Comparison of ENCODE assay signal across 8 cellular contexts in the genomic region with DNA sequence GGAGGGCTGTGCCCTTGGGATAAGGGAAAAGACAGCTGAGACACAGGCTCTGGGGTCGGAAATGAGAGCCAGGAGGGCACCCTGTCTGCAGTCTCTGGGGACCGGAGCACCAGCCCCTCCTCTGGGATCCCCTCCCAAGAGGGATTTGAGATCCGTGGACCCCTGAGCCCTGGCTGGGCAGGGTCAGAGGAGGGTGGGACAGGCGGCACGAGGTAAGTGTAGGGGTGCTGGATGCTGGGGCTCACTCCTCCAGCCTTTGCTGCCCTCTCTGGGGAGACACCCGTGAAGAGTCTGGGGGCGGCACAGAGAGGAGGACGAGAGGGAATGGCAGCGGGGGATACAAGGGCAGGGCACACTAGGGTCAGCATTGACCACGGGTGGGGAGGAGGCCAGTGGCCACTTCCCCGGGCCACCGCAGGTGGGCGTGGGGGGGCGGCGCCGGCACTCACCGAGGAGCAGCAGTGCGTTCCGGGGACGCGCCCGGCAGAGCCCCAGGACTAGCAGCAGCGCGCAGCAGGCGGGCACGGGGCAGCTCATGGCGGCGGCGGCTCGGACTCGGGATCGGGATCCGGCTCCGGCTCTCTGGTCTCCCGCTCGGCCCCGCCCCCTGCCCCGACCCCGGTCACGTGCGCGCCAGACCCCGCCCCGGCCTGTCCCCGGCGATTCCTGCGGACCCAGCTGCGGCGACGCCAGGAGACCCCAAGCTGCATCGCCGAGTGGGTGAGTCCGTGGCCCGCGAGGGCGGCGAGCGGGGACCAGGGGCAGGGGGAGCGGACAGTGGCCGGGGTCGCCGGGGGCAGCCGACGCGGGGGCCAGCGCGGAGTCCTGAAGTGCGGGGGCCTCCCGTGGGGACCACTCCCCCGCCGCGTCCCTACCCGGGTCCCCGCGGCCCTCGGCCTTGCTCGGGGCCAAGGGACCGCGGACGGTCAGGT. TPM values are rescaled to one million over a fixed set of nuclear protein-coding genes. Genes with fewer than 3 reads are reported as not detected.
DNase-seq lines count a peak whose midpoint lies in the region; ATAC-seq and TF ChIP-seq lines count a peak whose summit lies in the region.

A gene (minus strand): TSS at position 557 of the 932 bp plus-strand sequence. CDS start 20 bp downstream, at position 537.
A gene (plus strand): TSS at position 651 of the 932 bp plus-strand sequence. CDS start 1,134 bp downstream, outside the sequence.

- intact Hi-C loops in PC-3 (cut with micrococcal nuclease): loop anchor here (1.0 to 2.0 kb wide), 2 partner anchors 35 to 73 kb away; a partner anchor contains a TSS
- intact Hi-C loops in natural killer cell (cut with micrococcal nuclease): loop anchor here (2.0 kb wide), 1 partner anchor 45 kb away; no protein-coding TSS in a partner anchor

- H2AFZ ChIP-seq in PC-3 (ENCODE audit: low read length): peak within 1 kb of the TSS; percentile 66

- peaks cover 30% of the 10 kb centered on the region for H3K79me2 ChIP-seq in PC-3 (ENCODE audit: low read length)

- TF ChIP-seq CTCF in GM13977 (IDR thresholded peaks at IDR 0.05; ENCODE audit: extremely low read depth, insufficient read depth, missing control alignments) (no peak), PC-3 (conservative IDR thresholded peaks at IDR 0.05; ENCODE audit: low read depth, low read length) (0 out of 2 replicates have a peak, but pooled peaks have one; percentile 10), fibroblast of mammary gland (conservative IDR thresholded peaks at IDR 0.05; ENCODE audit: control insufficient read depth, insufficient read depth, low read depth, low read length) (no peak), natural killer cell (IDR thresholded peaks at IDR 0.05) (no peak)

- no peaks in the 10 kb centered on the region for H3K9me2 ChIP-seq in PC-3 (replicated peaks; ENCODE audit: low read length)

- in situ Hi-C loops in GM13977 (cut with MboI; ENCODE audit: low pct_unique_long_range_greater_than_20kb, low sequenced_read_pairs, unreplicated experiment): no loop called here

- no peaks in the 10 kb centered on the region for H3K27me3 Mint-ChIP-seq in activated T-helper 17 cell treated with anti-CD3 and anti-CD28 coated beads, Interleukin-2, amount 50 U/mL, for 72 hours
- no peaks in the 10 kb centered on the region for H3K27me3 Mint-ChIP-seq in natural killer cell (ENCODE audit: low read depth in 2 of 2)
- no peaks in the 10 kb centered on the region for H3K27me3 Mint-ChIP-seq in stimulated activated naive CD8-positive, alpha-beta T cell treated with anti-CD3 and anti-CD28 coated beads, Interleukin-15, Interleukin-2, amounts not matched to agents 100 ng/mL and 50 ng/mL, for 24 hours

- no peaks in the 10 kb centered on the region for H3K9me3 ChIP-seq in PC-3 (ENCODE audit: low read length)

- DNase-seq in GM13977 (ENCODE audit: low spot score): peak; percentile 93
- DNase-seq in PC-3: peak; percentile 63
- DNase-seq in fibroblast of mammary gland (ENCODE audit: low read depth): peak; percentile 30
- DNase-seq in natural killer cell: peak; percentile 54
- no peak for DNase-seq in erythroblast (lab: John Stamatoyannopoulos, UW)

- BruUV-seq in PC-3 (replicated peaks; lab: Mats Ljungman, UMichigan): TSS peak; percentile 34

- H3K36me3 Mint-ChIP-seq in activated T-helper 17 cell treated with anti-CD3 and anti-CD28 coated beads, Interleukin-2, amount 50 U/mL, for 72 hours (ENCODE audit: low read depth): peaks cover 49% of the 10 kb centered on the region
- H3K36me3 Mint-ChIP-seq in natural killer cell: no peaks in the 10 kb centered on the region
- H3K36me3 Mint-ChIP-seq in stimulated activated naive CD8-positive, alpha-beta T cell treated with anti-CD3 and anti-CD28 coated beads, Interleukin-15, Interleukin-2, amounts not matched to agents 100 ng/mL and 50 ng/mL, for 24 hours (ENCODE audit: low read depth): peaks cover 16% of the 10 kb centered on the region

- peak within 1 kb of the TSS; percentile 95 for H3K4me2 ChIP-seq in PC-3 (ENCODE audit: low read length)

- no peaks in the 10 kb centered on the region for H3K27me3 ChIP-seq in PC-3 (ENCODE audit: low read length)

- ATAC-seq in HG03342 (IDR thresholded peaks at IDR 0.05; ENCODE audit: unreplicated experiment) (peak; percentile 36), PC-3 (peak; percentile 88), natural killer cell (peak; percentile 39 to 53 (median 51))
- ATAC-seq in activated T-helper 17 cell treated with anti-CD3 and anti-CD28 coated beads, Interleukin-2, amount 50 U/mL, for 72 hours (replicated peaks): peak; percentile 67

- H3K4me1 Mint-ChIP-seq in activated T-helper 17 cell treated with anti-CD3 and anti-CD28 coated beads, Interleukin-2, amount 50 U/mL, for 72 hours: peaks cover 13% of the 10 kb centered on the region
- H3K4me1 Mint-ChIP-seq in natural killer cell: peaks cover 25 to 47% of the 10 kb centered on the region in 2 donors
- H3K4me1 Mint-ChIP-seq in stimulated activated naive CD8-positive, alpha-beta T cell treated with anti-CD3 and anti-CD28 coated beads, Interleukin-15, Interleukin-2, amounts not matched to agents 100 ng/mL and 50 ng/mL, for 24 hours (ENCODE audit: low read depth): peaks cover 37% of the 10 kb centered on the region

- peaks cover 5% of the 10 kb centered on the region; the same call in 1 of the 2 replicates for H4K20me1 ChIP-seq in PC-3 (ENCODE audit: low read length)

- H3K4me1 ChIP-seq in PC-3 (ENCODE audit: insufficient read depth, low read length): peaks cover 20% of the 10 kb centered on the region

- H3K27ac Mint-ChIP-seq in activated T-helper 17 cell treated with anti-CD3 and anti-CD28 coated beads, Interleukin-2, amount 50 U/mL, for 72 hours: peak within 1 kb of the TSS; percentile 96
- peak within 1 kb of the TSS; percentile 90 to 95 for H3K27ac Mint-ChIP-seq in natural killer cell
- H3K27ac Mint-ChIP-seq in stimulated activated naive CD8-positive, alpha-beta T cell treated with anti-CD3 and anti-CD28 coated beads, Interleukin-15, Interleukin-2, amounts not matched to agents 100 ng/mL and 50 ng/mL, for 24 hours: peak within 1 kb of the TSS; percentile 88

- H3K27ac ChIP-seq in PC-3 (ENCODE audit: low read length): peak within 1 kb of the TSS; percentile 31

- H3K4me3 ChIP-seq in PC-3 (ENCODE audit: low read length): peak within 1 kb of the TSS; percentile 82
- H3K4me3 ChIP-seq in fibroblast of mammary gland (ENCODE audit: control insufficient read depth, low read depth, low read length): peak within 1 kb of the TSS; percentile 75

- no peaks in the 10 kb centered on the region for H3K9me3 Mint-ChIP-seq in activated T-helper 17 cell treated with anti-CD3 and anti-CD28 coated beads, Interleukin-2, amount 50 U/mL, for 72 hours
- peaks cover 0 to 3% of the 10 kb centered on the region in 2 donors for H3K9me3 Mint-ChIP-seq in natural killer cell
- no peaks in the 10 kb centered on the region for H3K9me3 Mint-ChIP-seq in stimulated activated naive CD8-positive, alpha-beta T cell treated with anti-CD3 and anti-CD28 coated beads, Interleukin-15, Interleukin-2, amounts not matched to agents 100 ng/mL and 50 ng/mL, for 24 hours

- CTCF ChIA-PET in PC-3 (lab: Charles Lee): interaction anchor here (0.5 to 0.7 kb wide), 2 partner anchors 95 to 1035 kb away, joined by 3 to 7 read pairs; no protein-coding TSS in a partner anchor

- POLR2A ChIA-PET in PC-3 (lab: Charles Lee; ENCODE audit: unreplicated experiment): no interaction called here

- H3K4me3 Mint-ChIP-seq in activated T-helper 17 cell treated with anti-CD3 and anti-CD28 coated beads, Interleukin-2, amount 50 U/mL, for 72 hours: peak within 1 kb of the TSS; percentile 89
- peak within 1 kb of the TSS; percentile 89 for H3K4me3 Mint-ChIP-seq in natural killer cell
- peak within 1 kb of the TSS; percentile 88 for H3K4me3 Mint-ChIP-seq in stimulated activated naive CD8-positive, alpha-beta T cell treated with anti-CD3 and anti-CD28 coated beads, Interleukin-15, Interleukin-2, amounts not matched to agents 100 ng/mL and 50 ng/mL, for 24 hours

- no peak for TF ChIP-seq POLR2A in erythroblast (IDR thresholded peaks at IDR 0.05; ENCODE audit: low read length)

- peak within 1 kb of the TSS; percentile 82 for H3K9ac ChIP-seq in PC-3 (ENCODE audit: low read length)

- H3K36me3 ChIP-seq in PC-3 (ENCODE audit: low read depth, low read length): peaks cover 13% of the 10 kb centered on the region

- no peaks in the 10 kb centered on the region for H3F3A ChIP-seq in PC-3 (ENCODE audit: low read length, unreplicated experiment)

RNA-seq across cellular contexts. Expression of the first gene that starts in this region (rescaled TPM):
- total RNA-seq in PC-3 (2014; rRNA removed) (15.3 and 16.6 TPM in 2 replicates), natural killer cell (10 to 100 TPM; 73.4 to 96.5 (median 74.1) TPM)
- total RNA-seq in activated T-helper 17 cell treated with anti-CD3 and anti-CD28 coated beads, Interleukin-2, amount 50 U/mL, for 72 hours: 10 to 100 TPM; 45.7 to 63.6 TPM

RNA-seq across cellular contexts. Expression of the second gene that starts in this region (rescaled TPM):
- total RNA-seq in PC-3 (2014; rRNA removed) (15.0 and 18.4 TPM in 2 replicates), natural killer cell (10 to 100 TPM; 33.9 to 37.6 (median 35.8) TPM)
- total RNA-seq in activated T-helper 17 cell treated with anti-CD3 and anti-CD28 coated beads, Interleukin-2, amount 50 U/mL, for 72 hours: 10 to 100 TPM; 23.5 to 37.3 TPM

Comparison
In these comparisons a context has a peak if more than half of its experiments do, and no peak if none do; other contexts are left out.
1. DNase-seq: peak in GM13977 (single experiment), PC-3 (single experiment), fibroblast of mammary gland (single experiment) and natural killer cell (single experiment); none in erythroblast (0 of 2).
2. ATAC-seq: peak in every context shown above with its lines; median percentile 88 in PC-3; 67 in activated T-helper 17 cell treated with anti-CD3 and anti-CD28 coated beads, Interleukin-2, amount 50 U/mL, for 72 hours; 51 in natural killer cell; 36 in HG03342.
3. Peak in every context shown above with its lines, with median percentiles within 50 percentile points of each other: H3K27ac Mint-ChIP-seq and H3K4me3 Mint-ChIP-seq.